ENCODE assay signal across 24 cellular contexts in genomic region chr1:157326173-157326859, GRCh38.
"Had no signal": no experiment of that assay in that cellular context is flagged by ENCODE, and none has a peak within 500 bp of the region (broad histone marks: within the 10 kb centered on the region; RNA-seq: fewer than 3 reads in every experiment).

No MANE protein-coding gene starts in this region.

- H3K4me1 ChIP-seq: psoas muscle, spleen, testis, tibial nerve, upper lobe of right lung, uterus had no signal

- H3K27ac Mint-ChIP-seq: naive thymus-derived CD4-positive, alpha-beta T cell; nephron; stimulated activated memory B cell treated with anti-CD40 and anti-IgM and Interleukin-4, amounts not matched to agents 10 μg/mL and 1 μg/mL and 100 μg/mL, for 72 hours had no signal

- ATAC-seq: left lung; naive thymus-derived CD4-positive, alpha-beta T cell; psoas muscle; right cardiac atrium; stimulated activated memory B cell treated with anti-CD40 and anti-IgM and Interleukin-4, amounts not matched to agents 10 μg/mL and 1 μg/mL and 100 μg/mL, for 72 hours; stimulated activated naive CD8-positive, alpha-beta T cell treated with anti-CD3 and anti-CD28 coated beads, Interleukin-15, Interleukin-2, amounts not matched to agents 100 U/mL and 50 U/mL, for 24 hours; upper lobe of right lung had no signal

- DNase-seq: dorsolateral prefrontal cortex; effector CD4-positive, alpha-beta T cell; head of caudate nucleus; kidney; left lung; mesenchymal stem cell; midbrain; naive thymus-derived CD4-positive, alpha-beta T cell; occipital lobe; ovary; posterior cingulate gyrus; psoas muscle; right cardiac atrium; spleen; stimulated activated CD4-positive, alpha-beta T cell treated with anti-CD3 and anti-CD28 coated beads, Interleukin-4, amount 100 ng/mL, for 4 hours; stimulated activated naive CD8-positive, alpha-beta T cell treated with anti-CD3 and anti-CD28 coated beads, Interleukin-15, Interleukin-2, amounts not matched to agents 100 U/mL and 50 U/mL, for 24 hours; substantia nigra; testis; upper lobe of right lung; uterus had no signal

- H3K9me3 ChIP-seq: ovary, testis, upper lobe of right lung, uterus had no signal

- H3K27me3 ChIP-seq: dorsolateral prefrontal cortex, left lung, ovary, testis, tibial nerve, upper lobe of right lung, uterus had no signal

- H3K27ac ChIP-seq: dorsolateral prefrontal cortex, left lung, ovary, psoas muscle, skin epidermis, spleen, testis, tibial nerve, upper lobe of right lung, uterus had no signal

- H3K4me1 Mint-ChIP-seq: naive thymus-derived CD4-positive, alpha-beta T cell; nephron; stimulated activated memory B cell treated with anti-CD40 and anti-IgM and Interleukin-4, amounts not matched to agents 10 μg/mL and 1 μg/mL and 100 μg/mL, for 72 hours had no signal

- H3K36me3 Mint-ChIP-seq: stimulated activated memory B cell treated with anti-CD40 and anti-IgM and Interleukin-4, amounts not matched to agents 10 μg/mL and 1 μg/mL and 100 μg/mL, for 72 hours had no signal

- H3K4me3 Mint-ChIP-seq: naive thymus-derived CD4-positive, alpha-beta T cell; nephron; stimulated activated memory B cell treated with anti-CD40 and anti-IgM and Interleukin-4, amounts not matched to agents 10 μg/mL and 1 μg/mL and 100 μg/mL, for 72 hours had no signal
